ENCODE assay signal across 8 cellular contexts in genomic region chr9:136095495-136096058, GRCh38. TPM values are rescaled to one million over a fixed set of nuclear protein-coding genes. Genes with fewer than 3 reads are reported as not detected.
DNase-seq lines count a peak whose midpoint lies in the region; ATAC-seq, FAIRE-seq and TF ChIP-seq lines count a peak whose summit lies in the region.

No MANE protein-coding gene starts in this region.

- BruUV-seq in endothelial cell of umbilical vein (replicated peaks; lab: Mats Ljungman, UMichigan) = no TSS peak

- FAIRE-seq in endothelial cell of umbilical vein (lab: Jason Lieb, UNC) = peak; percentile 70

- CTCF ChIA-PET in endothelial cell of umbilical vein (lab: Charles Lee) = interaction anchor here (1.0 to 1.9 kb wide), 7 partner anchors 10 to 134 kb away, joined by 3 to 6 read pairs (median 4); partner anchors contain the start of gene UBAC1

- peak; percentile 34 for TF ChIP-seq POLR2A in endothelial cell of umbilical vein (IDR thresholded peaks at IDR 0.05; ENCODE audit: low read depth, low read length)

- no peaks in the 10 kb centered on the region for H4K20me1 ChIP-seq in endothelial cell of umbilical vein (replicated peaks; ENCODE audit: control insufficient read depth, extremely low read depth, insufficient read depth, low read length)

- H3K4me3 ChIP-seq in GM06990 (replicated peaks; ENCODE audit: low read depth, low read length) = peak overlapping the region; percentile 53
- peak overlapping the region; percentile 58 for H3K4me3 ChIP-seq in SJCRH30
- H3K4me3 ChIP-seq in endothelial cell of umbilical vein (replicated peaks in 1 of 3; ENCODE audit: insufficient read depth in 1 of 3, low read depth in 1 of 3, low read length in 3 of 3) = peak overlapping the region; percentile 29 to 68 (median 39)

- DNase-seq in GM06990 (ENCODE audit: extremely low read depth, insufficient read length) = no peak
- no peak for DNase-seq in SJCRH30
- peak; percentile 29 for DNase-seq in endothelial cell of umbilical vein (ENCODE audit: low read depth, low spot score)
- peak; percentile 38 for DNase-seq in myocyte (ENCODE audit: low read depth)
- no peak for DNase-seq in retina
- no peak for DNase-seq in dedifferentiated amniotic fluid mesenchymal stem cell (ENCODE audit: extremely low spot score)
- no peak for DNase-seq in T1000 (lab: John Stamatoyannopoulos, UW)

- H3K27ac ChIP-seq in SJCRH30 = no peak overlapping the region
- peak overlapping the region; percentile 29 for H3K27ac ChIP-seq in endothelial cell of umbilical vein (ENCODE audit: insufficient read depth, low read depth, low read length)

- TF ChIP-seq CTCF in GM06990 (IDR thresholded peaks at IDR 0.05; ENCODE audit: insufficient read depth, low read length, poor library complexity, severe bottlenecking) = no peak
- no peak for TF ChIP-seq CTCF in endothelial cell of umbilical vein (IDR thresholded peaks at IDR 0.05; ENCODE audit: extremely low read depth in 1 of 2, insufficient read depth in 1 of 2, low read depth in 1 of 2, low read length in 2 of 2)

- H3K4me2 ChIP-seq in endothelial cell of umbilical vein (ENCODE audit: insufficient read depth, low read length) = peak overlapping the region; percentile 71

- H3K9ac ChIP-seq in endothelial cell of umbilical vein (replicated peaks; ENCODE audit: extremely low read depth, insufficient read depth, low read length) = peak overlapping the region; percentile 32

- intact Hi-C loops in endothelial cell of umbilical vein (cut with micrococcal nuclease) = loop anchor here (1.0 to 2.0 kb wide), 4 partner anchors 14 to 126 kb away; partner anchors contain the start of gene TMEM250

- H3K79me2 ChIP-seq in endothelial cell of umbilical vein (ENCODE audit: control insufficient read depth, insufficient read depth, low read length) = peaks cover 40% of the 10 kb centered on the region

- H3K9me1 ChIP-seq in endothelial cell of umbilical vein (replicated peaks; ENCODE audit: control insufficient read depth, extremely low read depth, insufficient read depth, low read length) = no peaks in the 10 kb centered on the region

- POLR2A ChIA-PET in endothelial cell of umbilical vein (lab: Charles Lee) = no interaction called here

- no peak for ATAC-seq in GM19463 (IDR thresholded peaks at IDR 0.05; ENCODE audit: unreplicated experiment)

- H3K36me3 ChIP-seq in GM06990 (ENCODE audit: control insufficient read depth, insufficient read depth, low read length) (no peaks in the 10 kb centered on the region; the same call in 1 of the 2 replicates), SJCRH30 (no peaks in the 10 kb centered on the region), endothelial cell of umbilical vein (ENCODE audit: control insufficient read depth in 2 of 2, extremely low read depth in 1 of 2, insufficient read depth in 2 of 2, low read length in 2 of 2) (no peaks in the 10 kb centered on the region)

- peak overlapping the region; percentile 58 for H2AFZ ChIP-seq in endothelial cell of umbilical vein (ENCODE audit: low read depth, low read length)

- no peaks in the 10 kb centered on the region for H3K27me3 ChIP-seq in GM06990 (replicated peaks; ENCODE audit: control insufficient read depth, insufficient read depth, low read length)
- H3K27me3 ChIP-seq in SJCRH30 = peaks cover 40% of the 10 kb centered on the region
- H3K27me3 ChIP-seq in endothelial cell of umbilical vein (ENCODE audit: control insufficient read depth in 2 of 2, insufficient read depth in 2 of 2, low read length in 2 of 2) = no peaks in the 10 kb centered on the region

- dilution Hi-C loops in endothelial cell of umbilical vein (cut with MboI; ENCODE audit: extremely low pct_ligation_motif_present, low sequenced_read_pairs) = no loop called here

- H3K4me1 ChIP-seq in SJCRH30 = peaks cover 36% of the 10 kb centered on the region
- H3K4me1 ChIP-seq in endothelial cell of umbilical vein (ENCODE audit: control insufficient read depth, extremely low read depth, insufficient read depth, low read length) = peaks cover 15% of the 10 kb centered on the region

- H3K9me3 ChIP-seq in SJCRH30 (replicated peaks) = no peaks in the 10 kb centered on the region
- H3K9me3 ChIP-seq in endothelial cell of umbilical vein (replicated peaks; ENCODE audit: control insufficient read depth, insufficient read depth, low read length) = no peaks in the 10 kb centered on the region

TF ChIP-seq in endothelial cell of umbilical vein, 7 proteins besides CTCF, POLR2A, EP300 and RAD21:
- TF ChIP-seq EZH2 (IDR thresholded peaks at IDR 0.05; ENCODE audit: borderline replicate concordance, low read depth, low read length, severe bottlenecking) = no peak
- no peak for TF ChIP-seq JUN (IDR thresholded peaks at IDR 0.05; ENCODE audit: borderline replicate concordance, insufficient read depth, insufficient read length, low read depth)
- no peak for TF ChIP-seq MYC (IDR thresholded peaks at IDR 0.05; ENCODE audit: low read depth, low read length)
- no peak for TF ChIP-seq GATA2 (IDR thresholded peaks at IDR 0.05; ENCODE audit: insufficient read depth, insufficient read length, low read depth, low read length)
- TF ChIP-seq FOS (IDR thresholded peaks at IDR 0.05; ENCODE audit: borderline replicate concordance, insufficient read depth, low read length) = no peak

RNA-seq across cellular contexts. Expression of gene NACC2, which starts 0.5 kb away (rescaled TPM):
- 3.6 and 4.4 TPM in 2 replicates for total RNA-seq in SJCRH30 (2014; rRNA removed; shearing (Covaris generic))
- total RNA-seq in endothelial cell of umbilical vein (25.1 and 27.1 TPM in 2 replicates), myocyte (22.8 and 31.6 TPM in 2 replicates)
- 15.7 and 15.8 TPM in 2 replicates for polyA plus RNA-seq in endothelial cell of umbilical vein
- polyA plus RNA-seq in endothelial cell of umbilical vein (2011; cell fraction: cytosol; rRNA removed) = 8.5 and 10.4 TPM in 2 replicates
- 21.2 and 22.4 TPM in 2 replicates for polyA plus RNA-seq in endothelial cell of umbilical vein (2011; cell fraction: nucleus; rRNA removed)
- 13.0 and 16.4 TPM in 2 replicates for polyA plus RNA-seq in endothelial cell of umbilical vein (2012)
- polyA minus RNA-seq in endothelial cell of umbilical vein = 11.2 and 14.3 TPM in 2 replicates
- polyA minus RNA-seq in endothelial cell of umbilical vein (2011; cell fraction: cytosol; rRNA and poly(A)+ RNA removed) = 19.5 TPM
- 9.0 and 16.8 TPM in 2 replicates for polyA minus RNA-seq in endothelial cell of umbilical vein (2011; cell fraction: nucleus; rRNA and poly(A)+ RNA removed)
- polyA plus RNA-seq in myocyte (2012) = 16.2 TPM

RNA-seq across cellular contexts. Expression of gene TMEM250, which starts 23.1 kb away (rescaled TPM):
- total RNA-seq in SJCRH30 (2014; rRNA removed; shearing (Covaris generic)) = 31.8 and 34.0 TPM in 2 replicates
- total RNA-seq in endothelial cell of umbilical vein = 47.4 and 49.9 TPM in 2 replicates
- polyA plus RNA-seq in endothelial cell of umbilical vein = 24.9 and 29.7 TPM in 2 replicates
- polyA plus RNA-seq in endothelial cell of umbilical vein (2011; cell fraction: cytosol; rRNA removed) = 18.2 and 24.1 TPM in 2 replicates
- polyA plus RNA-seq in endothelial cell of umbilical vein (2011; cell fraction: nucleus; rRNA removed) = 12.5 and 13.0 TPM in 2 replicates
- polyA plus RNA-seq in endothelial cell of umbilical vein (2012) = 31.3 and 35.0 TPM in 2 replicates
- 16.7 and 21.1 TPM in 2 replicates for polyA minus RNA-seq in endothelial cell of umbilical vein
- polyA minus RNA-seq in endothelial cell of umbilical vein (2011; cell fraction: cytosol; rRNA and poly(A)+ RNA removed) = 60.3 TPM
- 7.1 and 13.8 TPM in 2 replicates for polyA minus RNA-seq in endothelial cell of umbilical vein (2011; cell fraction: nucleus; rRNA and poly(A)+ RNA removed)
- total RNA-seq in myocyte = 38.9 and 41.5 TPM in 2 replicates
- polyA plus RNA-seq in myocyte (2012) = 38.7 TPM

Comparison
In these comparisons a context has a peak if more than half of its experiments do, and no peak if none do; other contexts are left out.
1. DNase-seq: peak in endothelial cell of umbilical vein (single experiment) and myocyte (single experiment); none in GM06990 (single experiment), SJCRH30 (0 of 2), retina (single experiment), dedifferentiated amniotic fluid mesenchymal stem cell (single experiment) and T1000 (single experiment).
2. Peak in every context shown above with its lines, with median percentiles within 50 percentile points of each other: H3K4me3 ChIP-seq.